Comparison of ENCODE assay signal across 7 cellular contexts in genomic region chr14:74492413-74493342, GRCh38. TPM values are rescaled to one million over a fixed set of nuclear protein-coding genes. Genes with fewer than 3 reads are reported as not detected.
DNase-seq lines count a peak whose midpoint lies in the region; ATAC-seq and TF ChIP-seq lines count a peak whose summit lies in the region.

NPC2 (minus strand) TSS chr14:74493305; CDS start chr14:74493274, 31 bp downstream.

- H3K4me3 ChIP-seq in fibroblast of mammary gland (ENCODE audit: control insufficient read depth, low read depth, low read length) (peak within 1 kb of the TSS; percentile 99), neuron (ENCODE audit: low read length) (peak within 1 kb of the TSS; percentile 99)

- in situ Hi-C loops in SK-MEL-5 (cut with HindIII; ENCODE audit: low pct_unique_long_range_greater_than_20kb, low sequenced_read_pairs): no loop called here

- H2AFZ ChIP-seq in neuron (ENCODE audit: low read depth, low read length): peak within 1 kb of the TSS; percentile 92

- H3K36me3 ChIP-seq in neuron (ENCODE audit: insufficient read depth, low read length): peaks cover 5% of the 10 kb centered on the region

- no peak for TF ChIP-seq CTCF in fibroblast of mammary gland (conservative IDR thresholded peaks at IDR 0.05; ENCODE audit: control insufficient read depth, insufficient read depth, low read depth, low read length)

- no peaks in the 10 kb centered on the region for H3K27me3 ChIP-seq in neuron (ENCODE audit: insufficient read depth, low read length)

- ATAC-seq in GM18867 (IDR thresholded peaks at IDR 0.05; ENCODE audit: unreplicated experiment): peak; percentile 11
- peak; percentile 7 for ATAC-seq in HG02852 (IDR thresholded peaks at IDR 0.05; ENCODE audit: unreplicated experiment)

- no peaks in the 10 kb centered on the region for H3K9me3 ChIP-seq in neuron (ENCODE audit: low read length)

- no peak for DNase-seq in SK-MEL-5 (ENCODE audit: low read depth, low spot score)
- no peak for DNase-seq in fibroblast of mammary gland (ENCODE audit: low read depth)
- DNase-seq in HPDE6-E6E7 (ENCODE audit: extremely low spot score): no peak
- no peak for DNase-seq in NK-92 treated with Interleukin-12 subunit alpha and Interleukin-12 subunit beta, amount 100 ng/mL, for 24 hours (lab: John Stamatoyannopoulos, UW)

- peaks cover 20% of the 10 kb centered on the region for H3K4me1 ChIP-seq in neuron (ENCODE audit: insufficient read depth, low read length)

RNA-seq across cellular contexts. Expression of gene NPC2, which starts in this region (rescaled TPM):
- total RNA-seq in SK-MEL-5 (2014; rRNA removed; shearing (Covaris generic)): 549 and 635 TPM in 2 replicates
- polyA plus RNA-seq in SK-MEL-5 (2015; cell fraction: cytosol; rRNA removed): 1,065 and 1,217 TPM in 2 replicates
- 99.2 and 137 TPM in 2 replicates for polyA plus RNA-seq in SK-MEL-5 (2015; cell fraction: nucleus; rRNA removed)
